ENCODE assay signal across 8 cellular contexts in genomic region chr16:4767872-4768548, GRCh38. TPM values are rescaled to one million over a fixed set of nuclear protein-coding genes. Genes with fewer than 3 reads are reported as not detected.
DNase-seq lines count a peak whose midpoint lies in the region; ATAC-seq and TF ChIP-seq lines count a peak whose summit lies in the region.

No MANE protein-coding gene starts in this region.

- ATAC-seq in GM21717 (IDR thresholded peaks at IDR 0.05; ENCODE audit: unreplicated experiment) (peak; percentile 4), RWPE2 (ENCODE audit: low read depth) (no peak), GM21360 (IDR thresholded peaks at IDR 0.05; ENCODE audit: unreplicated experiment) (no peak)

- H3K27me3 ChIP-seq in RWPE2 (ENCODE audit: insufficient read depth, poor library complexity, severe bottlenecking) (no peaks in the 10 kb centered on the region), neutrophil (no peaks in the 10 kb centered on the region)

- H3K4me3 ChIP-seq in RWPE2 (ENCODE audit: severe bottlenecking) (peak overlapping the region; percentile 48), epithelial cell of proximal tubule (ENCODE audit: low read depth, low read length) (peak overlapping the region; percentile 80), neutrophil (ENCODE audit: low read depth in 1 of 2, low read length in 1 of 2) (peak overlapping the region; percentile 80 to 97)

- peak; percentile 69 for DNase-seq in CD1c-positive myeloid dendritic cell (ENCODE audit: extremely low spot score)
- DNase-seq in RWPE2 (ENCODE audit: low spot score): no peak
- no peak for DNase-seq in epithelial cell of proximal tubule (ENCODE audit: low read depth)
- no peak for DNase-seq in NCI-H2171 treated with DMSO at 0.1 percent for 48 hours (lab: John Stamatoyannopoulos, UW)
- DNase-seq in H4 (ENCODE audit: low spot score): no peak

- TF ChIP-seq CTCF in RWPE2 (IDR thresholded peaks at IDR 0.05; ENCODE audit: poor library complexity, severe bottlenecking) (no peak), epithelial cell of proximal tubule (conservative IDR thresholded peaks at IDR 0.05; ENCODE audit: low read depth, low read length) (no peak), neutrophil (IDR thresholded peaks at IDR 0.05) (no peak)

- H3K4me1 ChIP-seq in RWPE2 (ENCODE audit: insufficient read depth, poor library complexity, severe bottlenecking) (peaks cover 7% of the 10 kb centered on the region), neutrophil (ENCODE audit: control insufficient read depth in 1 of 2, insufficient read depth in 1 of 2, low read depth in 1 of 2, low read length in 1 of 2) (peaks cover 32 to 33% of the 10 kb centered on the region in 2 experiments)

- peaks cover 19% of the 10 kb centered on the region for H3K36me3 ChIP-seq in RWPE2 (ENCODE audit: low read depth)
- H3K36me3 ChIP-seq in neutrophil: peaks cover 7% of the 10 kb centered on the region

- H3K27ac ChIP-seq in RWPE2 (ENCODE audit: poor library complexity, severe bottlenecking) (peak overlapping the region; percentile 65), neutrophil (peak overlapping the region; percentile 49)

- H3K9me3 ChIP-seq in RWPE2 (ENCODE audit: severe bottlenecking) (no peaks in the 10 kb centered on the region), neutrophil (no peaks in the 10 kb centered on the region)

RNA-seq across cellular contexts. Expression of gene ZNF500, which starts 1.0 kb away (rescaled TPM):
- total RNA-seq in epithelial cell of proximal tubule: 6.9 and 7.6 TPM in 2 replicates
- 3.3 and 4.4 TPM in 2 replicates for total RNA-seq in H4 (2014; rRNA removed; shearing (Covaris generic))

RNA-seq across cellular contexts. Expression of gene SEPTIN12, which starts 20.1 kb away (rescaled TPM):
- total RNA-seq in epithelial cell of proximal tubule: not detected in 2 replicates
- not detected in 2 replicates for total RNA-seq in H4 (2014; rRNA removed; shearing (Covaris generic))

RNA-seq across cellular contexts. Expression of gene SMIM22, which starts 27.2 kb away (rescaled TPM):
- total RNA-seq in epithelial cell of proximal tubule: 0.98 and 12.2 TPM in 2 replicates
- total RNA-seq in H4 (2014; rRNA removed; shearing (Covaris generic)): not detected in 2 replicates

RNA-seq across cellular contexts. Expression of gene DNAAF8, which starts 33.7 kb away (rescaled TPM):
- total RNA-seq in epithelial cell of proximal tubule: 2.0 TPM in 1 of 2 replicates, not detected in the other
- total RNA-seq in H4 (2014; rRNA removed; shearing (Covaris generic)): 0.62 and 6.4 TPM in 2 replicates

RNA-seq across cellular contexts. Expression of gene ANKS3, which starts 33.9 kb away (rescaled TPM):
- 13.7 and 22.4 TPM in 2 replicates for total RNA-seq in epithelial cell of proximal tubule
- 6.0 and 6.4 TPM in 2 replicates for total RNA-seq in H4 (2014; rRNA removed; shearing (Covaris generic))
